In the genomic region with DNA sequence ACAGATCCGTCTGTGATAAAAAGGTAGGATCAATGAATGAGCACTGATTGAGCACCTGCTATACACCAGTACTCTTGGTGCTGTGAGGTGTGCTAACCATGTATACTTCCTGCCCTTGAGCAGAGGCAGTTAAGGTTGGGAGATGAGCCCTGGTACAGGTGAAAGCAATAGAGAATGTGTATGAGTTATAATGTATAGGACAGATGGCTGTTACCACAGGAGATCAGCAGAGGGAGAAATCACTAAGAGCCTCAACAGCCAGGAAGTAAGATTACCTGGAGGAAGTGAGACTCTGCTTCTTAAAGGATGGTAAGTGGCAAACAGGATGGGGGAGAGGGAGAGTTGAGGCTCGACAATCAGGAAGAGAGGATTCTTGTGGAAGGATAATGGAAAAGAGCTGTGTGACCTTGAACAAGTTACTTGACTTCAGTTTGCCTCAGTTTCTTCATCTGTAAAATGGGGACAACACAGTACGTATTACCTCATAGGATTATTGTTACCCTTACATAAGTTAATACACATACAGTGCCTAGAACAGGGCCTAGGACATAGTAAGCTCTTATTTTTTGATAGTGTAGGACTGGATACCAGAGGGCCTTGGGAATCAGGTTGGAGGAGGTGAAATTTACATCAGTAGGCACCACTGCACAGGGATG, we compare ENCODE assay signal across 18 cellular contexts. TPM values are rescaled to one million over a fixed set of nuclear protein-coding genes. Genes with fewer than 3 reads are reported as not detected.
DNase-seq lines count a peak whose midpoint lies in the region; ATAC-seq and TF ChIP-seq lines count a peak whose summit lies in the region.
"Had no signal": no experiment of that assay in that cellular context is flagged by ENCODE, and none has a peak within 500 bp of the region (broad histone marks: within the 10 kb centered on the region; RNA-seq: fewer than 3 reads in every experiment).

No MANE protein-coding gene starts in this region.

- peaks cover 75% of the 10 kb centered on the region for H3K36me3 Mint-ChIP-seq in activated naive CD4-positive, alpha-beta T cell treated with anti-CD3 and anti-CD28 coated beads, Interleukin-2, amount 10 ng/mL, durations not matched to agents 7 days and 5 days
- peaks cover 82% of the 10 kb centered on the region for H3K36me3 Mint-ChIP-seq in activated T-helper 2 cell treated with anti-CD3 and anti-CD28 coated beads, Interferon-gamma antibody, Interleukin-2, Interleukin-4, amounts not matched to agents 10 μg/mL and 5 μg/mL and 100 μg/mL, durations not matched to agents 14 hours and 24 hours and 36 hours (ENCODE audit: low read depth)
- H3K36me3 Mint-ChIP-seq in naive thymus-derived CD8-positive, alpha-beta T cell = peaks cover 13 to 67% (median 22%) of the 10 kb centered on the region in 3 donors

- TF ChIP-seq CTCF in left lung (IDR thresholded peaks at IDR 0.05) = no peak

- no peaks in the 10 kb centered on the region for H3K27me3 ChIP-seq in left lung
- H3K27me3 ChIP-seq: right atrium auricular region had no signal

- CTCF ChIA-PET in activated naive CD4-positive, alpha-beta T cell treated with anti-CD3 and anti-CD28 coated beads, Interleukin-2, amount 10 ng/mL, durations not matched to agents 7 days and 5 days (lab: Charles Lee) = interaction anchor here (1.2 to 1.8 kb wide), 2 partner anchors 8 to 41 kb away, joined by 4 to 6 read pairs; no protein-coding TSS in a partner anchor

- H3K4me3 ChIP-seq in left lung = no peak overlapping the region
- H3K4me3 ChIP-seq: right atrium auricular region had no signal

- no peaks in the 10 kb centered on the region for H3K9me3 Mint-ChIP-seq in activated naive CD4-positive, alpha-beta T cell treated with anti-CD3 and anti-CD28 coated beads, Interleukin-2, amount 10 ng/mL, durations not matched to agents 7 days and 5 days
- no peaks in the 10 kb centered on the region for H3K9me3 Mint-ChIP-seq in activated T-helper 2 cell treated with anti-CD3 and anti-CD28 coated beads, Interferon-gamma antibody, Interleukin-2, Interleukin-4, amounts not matched to agents 10 μg/mL and 5 μg/mL and 100 μg/mL, durations not matched to agents 14 hours and 24 hours and 36 hours
- H3K9me3 Mint-ChIP-seq in naive thymus-derived CD8-positive, alpha-beta T cell = no peaks in the 10 kb centered on the region

- H3K4me1 ChIP-seq in left lung = no peaks in the 10 kb centered on the region
- H3K4me1 ChIP-seq: right atrium auricular region had no signal

- H3K36me3 ChIP-seq in left lung = peaks cover 0 to 73% of the 10 kb centered on the region in 2 donors

- no peak overlapping the region for H3K4me3 Mint-ChIP-seq in activated naive CD4-positive, alpha-beta T cell treated with anti-CD3 and anti-CD28 coated beads, Interleukin-2, amount 10 ng/mL, durations not matched to agents 7 days and 5 days
- H3K4me3 Mint-ChIP-seq in activated T-helper 2 cell treated with anti-CD3 and anti-CD28 coated beads, Interferon-gamma antibody, Interleukin-2, Interleukin-4, amounts not matched to agents 10 μg/mL and 5 μg/mL and 100 μg/mL, durations not matched to agents 14 hours and 24 hours and 36 hours (ENCODE audit: low read depth) = no peak overlapping the region
- H3K4me3 Mint-ChIP-seq in naive thymus-derived CD8-positive, alpha-beta T cell = peak overlapping the region; percentile 9 to 78 (median 54)

- ATAC-seq in HG03175 (IDR thresholded peaks at IDR 0.05; ENCODE audit: unreplicated experiment) = peak; percentile 61
- ATAC-seq in naive thymus-derived CD8-positive, alpha-beta T cell = peak in 1 of 2 donors; percentile 18
- ATAC-seq in left lung = no peak
- ATAC-seq: left lobe of liver had no signal

- peaks cover 81% of the 10 kb centered on the region for H3K4me1 Mint-ChIP-seq in activated naive CD4-positive, alpha-beta T cell treated with anti-CD3 and anti-CD28 coated beads, Interleukin-2, amount 10 ng/mL, durations not matched to agents 7 days and 5 days
- peaks cover 34% of the 10 kb centered on the region for H3K4me1 Mint-ChIP-seq in activated T-helper 2 cell treated with anti-CD3 and anti-CD28 coated beads, Interferon-gamma antibody, Interleukin-2, Interleukin-4, amounts not matched to agents 10 μg/mL and 5 μg/mL and 100 μg/mL, durations not matched to agents 14 hours and 24 hours and 36 hours (ENCODE audit: low read depth)
- peaks cover 26 to 65% (median 57%) of the 10 kb centered on the region in 4 donors for H3K4me1 Mint-ChIP-seq in naive thymus-derived CD8-positive, alpha-beta T cell

- no peak overlapping the region for H3K27ac ChIP-seq in left lung
- H3K27ac ChIP-seq: epithelial cell of prostate, right atrium auricular region had no signal

- peak overlapping the region; percentile 55 for H3K27ac Mint-ChIP-seq in activated naive CD4-positive, alpha-beta T cell treated with anti-CD3 and anti-CD28 coated beads, Interleukin-2, amount 10 ng/mL, durations not matched to agents 7 days and 5 days
- H3K27ac Mint-ChIP-seq in activated T-helper 2 cell treated with anti-CD3 and anti-CD28 coated beads, Interferon-gamma antibody, Interleukin-2, Interleukin-4, amounts not matched to agents 10 μg/mL and 5 μg/mL and 100 μg/mL, durations not matched to agents 14 hours and 24 hours and 36 hours = peak overlapping the region; percentile 73
- peak overlapping the region; percentile 60 to 99 (median 96) for H3K27ac Mint-ChIP-seq in naive thymus-derived CD8-positive, alpha-beta T cell

- H3K9me3 ChIP-seq in left lung = no peaks in the 10 kb centered on the region
- H3K9me3 ChIP-seq: right atrium auricular region had no signal

- intact Hi-C loops in activated T-helper 2 cell treated with anti-CD3 and anti-CD28 coated beads, Interferon-gamma antibody, Interleukin-2, Interleukin-4, amounts not matched to agents 10 μg/mL and 5 μg/mL and 100 μg/mL, durations not matched to agents 14 hours and 24 hours and 36 hours (cut with micrococcal nuclease) = no loop called here
- intact Hi-C loops in left lung (cut with DNase I) = no loop called here

- H3K27me3 Mint-ChIP-seq in activated naive CD4-positive, alpha-beta T cell treated with anti-CD3 and anti-CD28 coated beads, Interleukin-2, amount 10 ng/mL, durations not matched to agents 7 days and 5 days = no peaks in the 10 kb centered on the region
- H3K27me3 Mint-ChIP-seq in activated T-helper 2 cell treated with anti-CD3 and anti-CD28 coated beads, Interferon-gamma antibody, Interleukin-2, Interleukin-4, amounts not matched to agents 10 μg/mL and 5 μg/mL and 100 μg/mL, durations not matched to agents 14 hours and 24 hours and 36 hours (ENCODE audit: low read depth) = no peaks in the 10 kb centered on the region
- H3K27me3 Mint-ChIP-seq in naive thymus-derived CD8-positive, alpha-beta T cell = no peaks in the 10 kb centered on the region

- DNase-seq in activated naive CD4-positive, alpha-beta T cell treated with anti-CD3 and anti-CD28 coated beads, Interleukin-2, amount 10 ng/mL, durations not matched to agents 7 days and 5 days = peak; percentile 31
- no peak for DNase-seq in activated naive CD4-positive, alpha-beta T cell (lab: John Stamatoyannopoulos, UW)
- no peak for DNase-seq in activated T-helper 2 cell treated with anti-CD3 and anti-CD28 coated beads, Interferon-gamma antibody, Interleukin-2, Interleukin-4, amounts not matched to agents 10 μg/mL and 5 μg/mL and 100 μg/mL, durations not matched to agents 14 hours and 24 hours and 36 hours (ENCODE audit: low spot score)
- peak in 2 of 10 donors; percentile 33 to 38 for DNase-seq in naive thymus-derived CD8-positive, alpha-beta T cell
- DNase-seq in ureter (ENCODE audit: low spot score) (no peak), left lung (no peak), cerebellar nuclear complex (lab: John Stamatoyannopoulos, UW) (no peak)
- DNase-seq: activated CD4-positive, alpha-beta T cell treated with anti-CD3 and anti-CD28 coated beads for 4 hours; cortex of kidney; foreskin melanocyte; NCI-H2029 treated with DMSO at 0.1 percent for 48 hours; NCI-H510A; occipital lobe; SHP77 treated with DMSO at 0.1 percent for 48 hours had no signal

- POLR2A ChIA-PET in naive thymus-derived CD8-positive, alpha-beta T cell (lab: Charles Lee) = interaction anchor here (0.5 to 5.0 kb wide), 4 partner anchors 8 to 428 kb away, joined by 3 to 33 read pairs (median 4); a partner anchor contains a TSS

RNA-seq across cellular contexts. Expression of a gene that starts 9.1 kb away (rescaled TPM):
- total RNA-seq in activated T-helper 2 cell treated with anti-CD3 and anti-CD28 coated beads, Interferon-gamma antibody, Interleukin-2, Interleukin-4, amounts not matched to agents 10 μg/mL and 5 μg/mL and 100 μg/mL, durations not matched to agents 14 hours and 24 hours and 36 hours = 11.1 and 11.4 TPM in 2 replicates
- 10 to 100 TPM; 10.4 to 10.5 TPM for total RNA-seq in naive thymus-derived CD8-positive, alpha-beta T cell
- polyA plus RNA-seq in naive thymus-derived CD8-positive, alpha-beta T cell = 10 to 100 TPM; 23.5 to 34.7 (median 33.6) TPM
- total RNA-seq in ureter (0.89 TPM), left lung (1 to 10 TPM in 1 of 2 donors, under 1 TPM in 1; 0.50 to 1.7 TPM)
- total RNA-seq: occipital lobe had no signal

RNA-seq across cellular contexts. Expression of a gene that starts 31.0 kb away (rescaled TPM):
- total RNA-seq in activated T-helper 2 cell treated with anti-CD3 and anti-CD28 coated beads, Interferon-gamma antibody, Interleukin-2, Interleukin-4, amounts not matched to agents 10 μg/mL and 5 μg/mL and 100 μg/mL, durations not matched to agents 14 hours and 24 hours and 36 hours = 3.4 and 3.5 TPM in 2 replicates
- total RNA-seq in naive thymus-derived CD8-positive, alpha-beta T cell = 10 to 100 TPM; 11.6 to 12.1 TPM
- 1 to 10 TPM in 1 of 3 donors, under 1 TPM in 2; 0.34 to 1.3 (median 0.77) TPM for polyA plus RNA-seq in naive thymus-derived CD8-positive, alpha-beta T cell
- total RNA-seq in ureter = 1.6 TPM
- total RNA-seq in left lung = 1 to 10 TPM in 1 of 2 donors, under 1 TPM in 1; 0.64 to 3.2 TPM

Comparison
In these comparisons a context has a peak if more than half of its experiments do, and no peak if none do; other contexts are left out.
1. H3K4me3 Mint-ChIP-seq: peak in naive thymus-derived CD8-positive, alpha-beta T cell (10 of 10); none in activated naive CD4-positive, alpha-beta T cell treated with anti-CD3 and anti-CD28 coated beads, Interleukin-2, amount 10 ng/mL, durations not matched to agents 7 days and 5 days (single experiment) and activated T-helper 2 cell treated with anti-CD3 and anti-CD28 coated beads, Interferon-gamma antibody, Interleukin-2, Interleukin-4, amounts not matched to agents 10 μg/mL and 5 μg/mL and 100 μg/mL, durations not matched to agents 14 hours and 24 hours and 36 hours (single experiment).
2. Peak in every context shown above with its lines, with median percentiles within 50 percentile points of each other: H3K27ac Mint-ChIP-seq.